9 cellular contexts compared by ENCODE assay signal in the genomic region with DNA sequence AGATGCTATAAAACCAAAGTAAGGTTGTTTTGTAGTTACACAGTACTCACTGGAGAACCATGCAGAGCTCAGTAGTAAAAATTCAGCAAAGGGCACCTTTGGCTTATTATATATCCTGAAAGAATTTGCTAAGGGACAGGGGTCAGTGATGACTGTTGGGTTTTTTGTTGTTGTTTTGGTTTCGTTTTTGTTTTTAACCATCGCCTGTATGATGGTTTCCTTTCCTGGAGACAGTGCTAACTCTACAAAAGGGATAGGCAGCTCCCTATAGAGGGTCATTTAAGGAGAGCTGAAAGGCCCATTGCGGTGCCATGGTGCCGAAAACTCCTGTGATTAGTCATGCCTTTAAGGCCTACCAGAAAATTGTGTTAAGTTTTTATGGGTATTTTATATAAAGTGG.
A peak's percentile ranks its signal among the peaks of the same experiment; 100 is the strongest.
DNase-seq lines count a peak whose midpoint lies in the region; ATAC-seq and TF ChIP-seq lines count a peak whose summit lies in the region.
"Had no signal": no experiment of that assay in that cellular context is flagged by ENCODE, and none has a peak within 500 bp of the region (broad histone marks: within the 10 kb centered on the region; RNA-seq: fewer than 3 reads in every experiment).

No MANE protein-coding gene starts in this region.

- ATAC-seq in GM19023 (IDR thresholded peaks at IDR 0.05; ENCODE audit: unreplicated experiment) (peak; percentile 84), HG02840 (IDR thresholded peaks at IDR 0.05; ENCODE audit: low FRiP score, unreplicated experiment) (peak; percentile 96)

- no peaks in the 10 kb centered on the region for H3K79me2 ChIP-seq in OCI-LY3 (ENCODE audit: low read length)

- DNase-seq in A172 (ENCODE audit: low spot score) (peak; percentile 30), COLO829 (ENCODE audit: low spot score) (no peak), SIG-M5 treated with dmso at 0.1 percent for 504 hours (lab: John Stamatoyannopoulos, UW; ENCODE audit: unreplicated experiment) (no peak), mucosa of gallbladder (ENCODE audit: low spot score) (no peak)
- no peak for DNase-seq in stimulated activated naive CD4-positive, alpha-beta T cell (lab: John Stamatoyannopoulos, UW)
- DNase-seq: T-helper 9 cell had no signal

- H3K4me2 ChIP-seq in OCI-LY3 (ENCODE audit: low read length) = peak overlapping the region; percentile 83

- no peaks in the 10 kb centered on the region for H3K36me3 ChIP-seq in OCI-LY3 (replicated peaks; ENCODE audit: low read depth, low read length)

- no peaks in the 10 kb centered on the region for H3K27me3 ChIP-seq in OCI-LY3 (ENCODE audit: low read depth, low read length)

- no peak overlapping the region for H3K27ac ChIP-seq in OCI-LY3 (ENCODE audit: low read length)

- H3K9ac ChIP-seq in OCI-LY3 (ENCODE audit: low read length) = peak overlapping the region; percentile 20; the same call in 1 of the 2 replicates

- no peak for TF ChIP-seq CTCF in OCI-LY3 (IDR thresholded peaks at IDR 0.05; ENCODE audit: low read depth, low read length)

- H4K20me1 ChIP-seq in OCI-LY3 (ENCODE audit: insufficient read depth, low read length) = no peaks in the 10 kb centered on the region

- peak overlapping the region; percentile 63 for H3K4me3 ChIP-seq in OCI-LY3 (ENCODE audit: low read length)

- peak overlapping the region; percentile 57 for H2AFZ ChIP-seq in OCI-LY3 (ENCODE audit: low read depth, low read length)

- peaks cover 32% of the 10 kb centered on the region for H3K4me1 ChIP-seq in OCI-LY3 (ENCODE audit: low read length)

- no peaks in the 10 kb centered on the region for H3K9me3 ChIP-seq in OCI-LY3 (ENCODE audit: insufficient read depth, low read length)
